8 cellular contexts compared by ENCODE assay signal in genomic region chr15:42498212-42499038, GRCh38. TPM values are rescaled to one million over a fixed set of nuclear protein-coding genes. Genes with fewer than 3 reads are reported as not detected.
DNase-seq lines count a peak whose midpoint lies in the region; ATAC-seq and TF ChIP-seq lines count a peak whose summit lies in the region.
"Had no signal": no experiment of that assay in that cellular context is flagged by ENCODE, and none has a peak within 500 bp of the region (broad histone marks: within the 10 kb centered on the region; RNA-seq: fewer than 3 reads in every experiment).

No MANE protein-coding gene starts in this region.

- H3K27me3 ChIP-seq in OCI-LY1 (ENCODE audit: insufficient read depth, low read length): no peaks in the 10 kb centered on the region
- no peaks in the 10 kb centered on the region for H3K27me3 ChIP-seq in spleen (replicated peaks in 1 of 7)

- no TSS peak for BruUV-seq in Calu3 (replicated peaks; lab: Mats Ljungman, UMichigan)

- no peak for TF ChIP-seq CTCF in OCI-LY1 (IDR thresholded peaks at IDR 0.05; ENCODE audit: low read length)
- TF ChIP-seq CTCF in chondrocyte (IDR thresholded peaks at IDR 0.05): no peak
- TF ChIP-seq CTCF in spleen (IDR thresholded peaks at IDR 0.05 in 8 of 11, conservative IDR thresholded peaks at IDR 0.05 in 3 of 11): no peak
- no peak for TF ChIP-seq CTCF in Calu3 (IDR thresholded peaks at IDR 0.05; ENCODE audit: unreplicated experiment)

- H3K9me2 ChIP-seq in OCI-LY1 (ENCODE audit: low read depth, low read length): no peaks in the 10 kb centered on the region

- CTCF ChIA-PET in Calu3 (lab: Charles Lee): no interaction called here

- TF ChIP-seq POLR2A in spleen (IDR thresholded peaks at IDR 0.05): no peak

- H3K27me3 Mint-ChIP-seq in chondrocyte (ENCODE audit: low read depth) (no peaks in the 10 kb centered on the region), Calu3 (ENCODE audit: unreplicated experiment) (no peaks in the 10 kb centered on the region)

- peaks cover 11% of the 10 kb centered on the region; the same call in 1 of the 2 replicates for H3F3A ChIP-seq in OCI-LY1 (ENCODE audit: insufficient read depth, low read length)

- H3K36me3 Mint-ChIP-seq in chondrocyte (ENCODE audit: low read depth) (no peaks in the 10 kb centered on the region), Calu3 (ENCODE audit: insufficient read depth, unreplicated experiment) (peaks cover 27% of the 10 kb centered on the region)

- DNase-seq in chondrocyte (ENCODE audit: low spot score) (no peak), spleen (no peak), Calu3 (no peak), cerebellar cortex (ENCODE audit: low spot score) (no peak)
- DNase-seq: GF-D8, retina had no signal

- intact Hi-C loops in spleen (cut with DNase I; ENCODE audit: low total_unique reads) (no loop called here), Calu3 (cut with micrococcal nuclease; ENCODE audit: unreplicated experiment) (no loop called here)

- H3K27ac ChIP-seq in OCI-LY1 (ENCODE audit: low read depth, low read length, poor library complexity, severe bottlenecking): peak overlapping the region; percentile 91
- peak overlapping the region in 6 of 8 donors; percentile 20 to 96 (median 58) for H3K27ac ChIP-seq in spleen

- no peaks in the 10 kb centered on the region for H4K20me1 ChIP-seq in OCI-LY1 (ENCODE audit: insufficient read depth, low read length)

- H2AFZ ChIP-seq in OCI-LY1 (ENCODE audit: low read length): no peak overlapping the region

- no peaks in the 10 kb centered on the region for H3K9me3 ChIP-seq in OCI-LY1 (ENCODE audit: low read length)
- no peaks in the 10 kb centered on the region for H3K9me3 ChIP-seq in spleen

- H3K9me3 Mint-ChIP-seq in chondrocyte (ENCODE audit: low read depth): no peaks in the 10 kb centered on the region
- no peaks in the 10 kb centered on the region for H3K9me3 Mint-ChIP-seq in Calu3 (ENCODE audit: low read depth, unreplicated experiment)

- peaks cover 11% of the 10 kb centered on the region; the same call in 1 of the 2 replicates for H3K79me2 ChIP-seq in OCI-LY1 (ENCODE audit: insufficient read depth, low read length)

- 63 to 84% (median 67%) methylated on average over 6 of the region's 6 CpGs for WGBS in spleen, 5 donors

- peaks cover 28% of the 10 kb centered on the region; the same call in 1 of the 2 replicates for H3K36me3 ChIP-seq in OCI-LY1 (ENCODE audit: insufficient read depth, low read length)
- peaks cover 0 to 6% (median 0%) of the 10 kb centered on the region in 6 donors for H3K36me3 ChIP-seq in spleen

- H3K4me2 ChIP-seq in OCI-LY1 (ENCODE audit: low read length): peak overlapping the region; percentile 88

- peak overlapping the region; percentile 92 for H3K27ac Mint-ChIP-seq in chondrocyte (ENCODE audit: unreplicated experiment)
- H3K27ac Mint-ChIP-seq in Calu3 (ENCODE audit: unreplicated experiment): no peak overlapping the region

- H3K4me3 Mint-ChIP-seq in chondrocyte (ENCODE audit: unreplicated experiment) (no peak overlapping the region), Calu3 (ENCODE audit: low read depth, unreplicated experiment) (no peak overlapping the region)

- H3K4me3 ChIP-seq in OCI-LY1 (ENCODE audit: low read depth, low read length, poor library complexity, severe bottlenecking) (peak overlapping the region; percentile 93), spleen (no peak overlapping the region)

- peak overlapping the region; percentile 14; the same call in 1 of the 2 replicates for H3K9ac ChIP-seq in OCI-LY1 (ENCODE audit: low read length)

- ATAC-seq in HG03442 (IDR thresholded peaks at IDR 0.05; ENCODE audit: unreplicated experiment): no peak

- peaks cover 95% of the 10 kb centered on the region for H3K4me1 ChIP-seq in OCI-LY1 (ENCODE audit: insufficient read depth, low read length, severe bottlenecking)
- peaks cover 74 to 97% (median 91%) of the 10 kb centered on the region in 6 donors for H3K4me1 ChIP-seq in spleen

- H3K4me1 Mint-ChIP-seq in chondrocyte (ENCODE audit: low read depth): peaks cover 63% of the 10 kb centered on the region
- peaks cover 11% of the 10 kb centered on the region for H3K4me1 Mint-ChIP-seq in Calu3 (ENCODE audit: low read depth, unreplicated experiment)

RNA-seq across cellular contexts. Expression of gene SNAP23, which starts 3.0 kb away (rescaled TPM):
- total RNA-seq in chondrocyte: 66.0 to 85.6 TPM (median 74.0 TPM) in 3 replicates
- total RNA-seq in spleen: 100 to 1,000 TPM in 6 of 7 donors, 10 to 100 TPM in 1; 98.8 to 151 (median 115) TPM
- 10 to 100 TPM; 60.8 to 79.9 (median 66.7) TPM for polyA plus RNA-seq in spleen
- total RNA-seq in Calu3 (2022): 53.7 and 54.8 TPM in 2 replicates

RNA-seq across cellular contexts. Expression of gene ZNF106, which starts 7.5 kb away (rescaled TPM):
- 57.6 to 80.2 TPM (median 58.1 TPM) in 3 replicates for total RNA-seq in chondrocyte
- 10 to 100 TPM; 62.5 to 93.3 (median 75.7) TPM for total RNA-seq in spleen
- polyA plus RNA-seq in spleen: 1 to 10 TPM; 4.6 to 9.2 (median 5.3) TPM
- 26.4 and 34.7 TPM in 2 replicates for total RNA-seq in Calu3 (2022)

RNA-seq across cellular contexts. Expression of gene LRRC57, which starts 50.2 kb away (rescaled TPM):
- total RNA-seq in chondrocyte (30.4 to 32.4 TPM (median 31.9 TPM) in 3 replicates), spleen (10 to 100 TPM; 11.5 to 21.4 (median 17.9) TPM), Calu3 (2022) (9.2 and 13.7 TPM in 2 replicates)
- polyA plus RNA-seq in spleen: 1 to 10 TPM; 3.9 to 7.8 (median 5.9) TPM

RNA-seq across cellular contexts. Expression of gene HAUS2, which starts 50.2 kb away (rescaled TPM):
- total RNA-seq in chondrocyte (18.5 to 22.5 TPM (median 21.7 TPM) in 3 replicates), spleen (10 to 100 TPM; 15.3 to 33.7 (median 19.9) TPM), Calu3 (2022) (10.7 and 11.7 TPM in 2 replicates)
- 10 to 100 TPM in 1 of 3 donors, 1 to 10 TPM in 2; 6.7 to 13.7 (median 8.7) TPM for polyA plus RNA-seq in spleen
